Comparison of ENCODE assay signal across 9 cellular contexts in genomic region chr12:57461904-57462306, GRCh38. TPM values are rescaled to one million over a fixed set of nuclear protein-coding genes. Genes with fewer than 3 reads are reported as not detected.
DNase-seq lines count a peak whose midpoint lies in the region; FAIRE-seq and TF ChIP-seq lines count a peak whose summit lies in the region.
"Had no signal": no experiment of that assay in that cellular context is flagged by ENCODE, and none has a peak within 500 bp of the region (broad histone marks: within the 10 kb centered on the region; RNA-seq: fewer than 3 reads in every experiment).

No MANE protein-coding gene starts in this region.

- no peak for FAIRE-seq in kidney (lab: Jason Lieb, UNC)
- no peak for FAIRE-seq in RCC 7860 (lab: Jason Lieb, UNC)

- H3K9me3 Mint-ChIP-seq in activated naive CD4-positive, alpha-beta T cell treated with anti-CD3 and anti-CD28 coated beads, Interleukin-2, amount 10 ng/mL, durations not matched to agents 7 days and 5 days: no peaks in the 10 kb centered on the region
- no peaks in the 10 kb centered on the region for H3K9me3 Mint-ChIP-seq in activated naive CD8-positive, alpha-beta T cell treated with anti-CD3 and anti-CD28 coated beads for 36 hours

- peaks cover 54% of the 10 kb centered on the region for H3K27me3 Mint-ChIP-seq in activated naive CD4-positive, alpha-beta T cell treated with anti-CD3 and anti-CD28 coated beads, Interleukin-2, amount 10 ng/mL, durations not matched to agents 7 days and 5 days
- H3K27me3 Mint-ChIP-seq in activated naive CD8-positive, alpha-beta T cell treated with anti-CD3 and anti-CD28 coated beads for 36 hours: peaks cover 5% of the 10 kb centered on the region

- no peak for DNase-seq in activated naive CD4-positive, alpha-beta T cell treated with anti-CD3 and anti-CD28 coated beads, Interleukin-2, amount 10 ng/mL, durations not matched to agents 7 days and 5 days
- DNase-seq in activated naive CD4-positive, alpha-beta T cell (lab: John Stamatoyannopoulos, UW): no peak
- peak; percentile 34 for DNase-seq in activated naive CD8-positive, alpha-beta T cell treated with anti-CD3 and anti-CD28 coated beads for 36 hours
- no peak for DNase-seq in kidney
- DNase-seq in substantia nigra (lab: John Stamatoyannopoulos, UW): peak in 3 of 49 donors; percentile 16 to 61 (median 51)
- no peak for DNase-seq in T1000 (lab: John Stamatoyannopoulos, UW)
- DNase-seq in activated CD4-positive, CD25-positive, alpha-beta regulatory T cell (lab: John Stamatoyannopoulos, UW): no peak
- DNase-seq in RCC 7860 (ENCODE audit: low spot score): no peak

- peaks cover 6 to 8% of the 10 kb centered on the region in 2 donors for H3K4me1 ChIP-seq in kidney (ENCODE audit: control insufficient read depth in 1 of 2, insufficient read depth in 1 of 2, low read depth in 1 of 2, low read length in 2 of 2)

- peaks cover 3% of the 10 kb centered on the region for H3K36me3 Mint-ChIP-seq in activated naive CD4-positive, alpha-beta T cell treated with anti-CD3 and anti-CD28 coated beads, Interleukin-2, amount 10 ng/mL, durations not matched to agents 7 days and 5 days
- peaks cover 1% of the 10 kb centered on the region for H3K36me3 Mint-ChIP-seq in activated naive CD8-positive, alpha-beta T cell treated with anti-CD3 and anti-CD28 coated beads for 36 hours

- CTCF ChIA-PET in activated naive CD4-positive, alpha-beta T cell treated with anti-CD3 and anti-CD28 coated beads, Interleukin-2, amount 10 ng/mL, durations not matched to agents 7 days and 5 days (lab: Charles Lee): interaction anchor here (0.5 to 7.5 kb wide), 6 partner anchors 9 to 95 kb away, joined by 3 to 67 read pairs (median 5); partner anchors contain the start of gene ARHGAP9

- H3K27ac Mint-ChIP-seq in activated naive CD4-positive, alpha-beta T cell treated with anti-CD3 and anti-CD28 coated beads, Interleukin-2, amount 10 ng/mL, durations not matched to agents 7 days and 5 days: no peak overlapping the region
- peak overlapping the region; percentile 59 for H3K27ac Mint-ChIP-seq in activated naive CD8-positive, alpha-beta T cell treated with anti-CD3 and anti-CD28 coated beads for 36 hours

- peak overlapping the region; percentile 73 for H3K4me3 Mint-ChIP-seq in activated naive CD4-positive, alpha-beta T cell treated with anti-CD3 and anti-CD28 coated beads, Interleukin-2, amount 10 ng/mL, durations not matched to agents 7 days and 5 days
- H3K4me3 Mint-ChIP-seq in activated naive CD8-positive, alpha-beta T cell treated with anti-CD3 and anti-CD28 coated beads for 36 hours: peak overlapping the region; percentile 85

- H3K27ac ChIP-seq in kidney (ENCODE audit: low read depth in 2 of 2, low read length in 2 of 2) (peak overlapping the region in 1 of 2 donors; percentile 34), substantia nigra (ENCODE audit: low read depth, low read length, poor library complexity, severe bottlenecking) (peak overlapping the region; percentile 42)

- H3K4me1 Mint-ChIP-seq in activated naive CD4-positive, alpha-beta T cell treated with anti-CD3 and anti-CD28 coated beads, Interleukin-2, amount 10 ng/mL, durations not matched to agents 7 days and 5 days: peaks cover 60% of the 10 kb centered on the region
- peaks cover 56% of the 10 kb centered on the region for H3K4me1 Mint-ChIP-seq in activated naive CD8-positive, alpha-beta T cell treated with anti-CD3 and anti-CD28 coated beads for 36 hours

- no peak for TF ChIP-seq CTCF in kidney (IDR thresholded peaks at IDR 0.05; ENCODE audit: borderline replicate concordance, extremely low read depth, insufficient read depth)

- no peaks in the 10 kb centered on the region for H3K36me3 ChIP-seq in kidney (ENCODE audit: control insufficient read depth in 1 of 2, insufficient read depth in 2 of 2, low read length in 2 of 2)

- intact Hi-C loops in kidney (cut with DNase I): no loop called here

- peak overlapping the region; percentile 60 to 84 for H3K4me3 ChIP-seq in kidney (ENCODE audit: low read length in 2 of 2)

- peak overlapping the region; percentile 43 to 77 for H3K9ac ChIP-seq in kidney (ENCODE audit: low read length in 2 of 2)

- no peaks in the 10 kb centered on the region for H3K9me3 ChIP-seq in kidney (ENCODE audit: control insufficient read depth in 1 of 2, low read length in 2 of 2)

RNA-seq across cellular contexts. Expression of gene GLI1, which starts 2.3 kb away (rescaled TPM):
- total RNA-seq in activated naive CD8-positive, alpha-beta T cell treated with anti-CD3 and anti-CD28 coated beads for 36 hours: under 1 TPM; 0.56 to 0.62 TPM
- total RNA-seq in kidney: 2.8 TPM
- 1.4 TPM for polyA plus RNA-seq in kidney (ENCODE audit: insufficient read depth, low read depth, low replicate concordance)

RNA-seq across cellular contexts. Expression of gene INHBE, which starts 6.8 kb away (rescaled TPM):
- total RNA-seq in activated naive CD8-positive, alpha-beta T cell treated with anti-CD3 and anti-CD28 coated beads for 36 hours: 1 to 10 TPM; 1.2 to 1.7 TPM
- total RNA-seq in kidney: 0.19 TPM
- polyA plus RNA-seq in kidney (ENCODE audit: insufficient read depth, low read depth, low replicate concordance): 0.30 TPM
- total RNA-seq: dermis microvascular lymphatic vessel endothelial cell had no signal

RNA-seq across cellular contexts. Expression of gene ARHGAP9, which starts 17.8 kb away (rescaled TPM):
- total RNA-seq in activated naive CD8-positive, alpha-beta T cell treated with anti-CD3 and anti-CD28 coated beads for 36 hours: 100 to 1,000 TPM; 154 to 162 TPM
- total RNA-seq in kidney: 18.1 TPM
- polyA plus RNA-seq in kidney (ENCODE audit: insufficient read depth, low read depth, low replicate concordance): 3.8 TPM
- total RNA-seq: dermis microvascular lymphatic vessel endothelial cell had no signal

RNA-seq across cellular contexts. Expression of gene MARS1, which starts 26.0 kb away (rescaled TPM):
- 100 to 1,000 TPM; 423 to 460 TPM for total RNA-seq in activated naive CD8-positive, alpha-beta T cell treated with anti-CD3 and anti-CD28 coated beads for 36 hours
- 158 TPM for total RNA-seq in kidney
- polyA plus RNA-seq in kidney (ENCODE audit: insufficient read depth, low read depth, low replicate concordance): 62.8 TPM

RNA-seq across cellular contexts. Expression of gene INHBC, which starts 27.3 kb away (rescaled TPM):
- not detected for total RNA-seq in activated naive CD8-positive, alpha-beta T cell treated with anti-CD3 and anti-CD28 coated beads for 36 hours
- total RNA-seq in kidney: not detected
- not detected for polyA plus RNA-seq in kidney (ENCODE audit: insufficient read depth, low read depth, low replicate concordance)
- total RNA-seq: dermis microvascular lymphatic vessel endothelial cell had no signal
